Comparison of ENCODE assay signal across 2 cellular contexts in the genomic region with DNA sequence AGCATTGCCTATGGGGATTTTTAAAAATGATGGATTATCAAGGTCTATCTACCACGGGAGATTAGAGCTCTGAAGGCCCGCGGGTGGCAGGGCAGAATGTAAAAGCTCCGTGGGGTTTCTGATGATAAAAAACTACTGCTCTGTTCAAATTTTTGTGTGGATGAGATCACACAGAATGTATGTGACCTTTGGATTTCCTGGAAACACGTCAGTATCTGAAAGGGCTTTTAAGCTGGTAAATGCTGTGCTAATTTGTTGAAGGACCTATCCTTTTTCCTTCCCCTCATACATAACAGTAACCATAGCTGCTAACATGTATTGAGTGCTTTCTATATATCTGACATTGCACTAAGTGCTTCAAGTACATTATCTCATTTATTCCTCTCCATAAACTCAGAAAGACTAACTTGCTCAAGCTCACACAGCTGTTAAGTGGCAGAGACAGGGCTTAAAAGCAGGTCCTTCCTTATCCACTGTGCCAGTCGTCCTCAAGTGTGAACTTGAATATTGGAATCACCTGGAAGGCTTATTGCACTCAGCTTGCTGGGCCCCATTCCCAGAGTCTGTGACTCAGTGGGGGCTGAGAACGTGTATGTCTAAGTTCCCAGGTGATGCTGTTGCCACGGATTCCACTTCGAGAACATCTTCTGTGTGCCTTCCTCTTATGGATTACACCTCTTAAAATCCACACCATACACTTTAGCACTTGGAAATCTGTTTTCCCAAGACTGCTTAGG.
TF ChIP-seq lines count a peak whose summit lies in the region.

No MANE protein-coding gene starts in this region.

TF ChIP-seq in A549, 52 proteins besides CTCF, POLR2A, EP300 and RAD21:
- TF ChIP-seq ZSCAN20 (CRISPR knock-in tag; IDR thresholded peaks at IDR 0.05) (no peak), NFE2L2 (conservative IDR thresholded peaks at IDR 0.05; ENCODE audit: low read length) (no peak), PHF8 (IDR thresholded peaks at IDR 0.05; ENCODE audit: borderline replicate concordance, low read depth) (no peak), FOXS1 (CRISPR knock-in tag; IDR thresholded peaks at IDR 0.05) (no peak), ZC3H11A (IDR thresholded peaks at IDR 0.05) (no peak), FOSB (CRISPR knock-in tag; IDR thresholded peaks at IDR 0.05) (no peak), GATA3 (IDR thresholded peaks at IDR 0.05; ENCODE audit: borderline replicate concordance) (no peak), ZFP36 (IDR thresholded peaks at IDR 0.05; ENCODE audit: borderline replicate concordance, partially characterized antibody) (no peak), MAZ (IDR thresholded peaks at IDR 0.05; ENCODE audit: borderline replicate concordance, low read depth, low read length) (no peak), RCOR1 (IDR thresholded peaks at IDR 0.05; ENCODE audit: low read depth, low read length) (no peak)

TF ChIP-seq in GM23338, 12 proteins besides CTCF, POLR2A, EP300 and RAD21:
- TF ChIP-seq STAT1 (IDR thresholded peaks at IDR 0.05; ENCODE audit: unreplicated experiment) (no peak), ETS1 (IDR thresholded peaks at IDR 0.05) (no peak), ZNF114 (CRISPR knock-in tag; IDR thresholded peaks at IDR 0.05) (no peak), CREB1 (CRISPR knock-in tag; IDR thresholded peaks at IDR 0.05; ENCODE audit: low read depth) (no peak), EZH2phosphoT487 (IDR thresholded peaks at IDR 0.05; ENCODE audit: unreplicated experiment) (no peak)
- TF ChIP-seq, protein P1, sequence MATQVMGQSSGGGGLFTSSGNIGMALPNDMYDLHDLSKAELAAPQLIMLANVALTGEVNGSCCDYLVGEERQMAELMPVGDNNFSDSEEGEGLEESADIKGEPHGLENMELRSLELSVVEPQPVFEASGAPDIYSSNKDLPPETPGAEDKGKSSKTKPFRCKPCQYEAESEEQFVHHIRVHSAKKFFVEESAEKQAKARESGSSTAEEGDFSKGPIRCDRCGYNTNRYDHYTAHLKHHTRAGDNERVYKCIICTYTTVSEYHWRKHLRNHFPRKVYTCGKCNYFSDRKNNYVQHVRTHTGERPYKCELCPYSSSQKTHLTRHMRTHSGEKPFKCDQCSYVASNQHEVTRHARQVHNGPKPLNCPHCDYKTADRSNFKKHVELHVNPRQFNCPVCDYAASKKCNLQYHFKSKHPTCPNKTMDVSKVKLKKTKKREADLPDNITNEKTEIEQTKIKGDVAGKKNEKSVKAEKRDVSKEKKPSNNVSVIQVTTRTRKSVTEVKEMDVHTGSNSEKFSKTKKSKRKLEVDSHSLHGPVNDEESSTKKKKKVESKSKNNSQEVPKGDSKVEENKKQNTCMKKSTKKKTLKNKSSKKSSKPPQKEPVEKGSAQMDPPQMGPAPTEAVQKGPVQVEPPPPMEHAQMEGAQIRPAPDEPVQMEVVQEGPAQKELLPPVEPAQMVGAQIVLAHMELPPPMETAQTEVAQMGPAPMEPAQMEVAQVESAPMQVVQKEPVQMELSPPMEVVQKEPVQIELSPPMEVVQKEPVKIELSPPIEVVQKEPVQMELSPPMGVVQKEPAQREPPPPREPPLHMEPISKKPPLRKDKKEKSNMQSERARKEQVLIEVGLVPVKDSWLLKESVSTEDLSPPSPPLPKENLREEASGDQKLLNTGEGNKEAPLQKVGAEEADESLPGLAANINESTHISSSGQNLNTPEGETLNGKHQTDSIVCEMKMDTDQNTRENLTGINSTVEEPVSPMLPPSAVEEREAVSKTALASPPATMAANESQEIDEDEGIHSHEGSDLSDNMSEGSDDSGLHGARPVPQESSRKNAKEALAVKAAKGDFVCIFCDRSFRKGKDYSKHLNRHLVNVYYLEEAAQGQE (IDR thresholded peaks at IDR 0.05; ENCODE audit: unreplicated experiment), result no peak
